ENCODE assay signal across 1 cellular context in genomic region chr4:121823505-121824170, GRCh38.
A peak's percentile ranks its signal among the peaks of the same experiment; 100 is the strongest.
TF ChIP-seq lines count a peak whose summit lies in the region.

CCNA2 (minus strand) TSS chr4:121823883; CDS start chr4:121823628, 255 bp downstream.

TF ChIP-seq in HepG2, 621 proteins besides CTCF, POLR2A, EP300 and RAD21 (continued from another document and continues in another):
- TF ChIP-seq ARID4A (CRISPR knock-in tag; IDR thresholded peaks at IDR 0.05; ENCODE audit: borderline replicate concordance) (peak; percentile 100), KIAA2018 (CRISPR knock-in tag; IDR thresholded peaks at IDR 0.05; ENCODE audit: borderline replicate concordance) (no peak), ZNF772 (CRISPR knock-in tag; IDR thresholded peaks at IDR 0.05) (peak; percentile 35; the same call in 1 of the 2 replicates), ZNF34 (CRISPR knock-in tag; IDR thresholded peaks at IDR 0.05; ENCODE audit: borderline replicate concordance) (no peak), ZBTB20 (CRISPR knock-in tag; IDR thresholded peaks at IDR 0.05; ENCODE audit: borderline replicate concordance, low read depth) (no peak), CREM (IDR thresholded peaks at IDR 0.05) (peak; percentile 97), CREM (CRISPR knock-in tag; IDR thresholded peaks at IDR 0.05) (peak; percentile 88), ZNF879 (CRISPR knock-in tag; IDR thresholded peaks at IDR 0.05) (no peak), ZNF430 (CRISPR knock-in tag; IDR thresholded peaks at IDR 0.05) (no peak; the same call in 1 of the 2 replicates), KLF9 (CRISPR knock-in tag; IDR thresholded peaks at IDR 0.05; ENCODE audit: low read depth) (0 out of 2 replicates have a peak, but pooled peaks have one; percentile 37), ARID3A (IDR thresholded peaks at IDR 0.05; ENCODE audit: low read depth, low read length) (no peak), SIX4 (CRISPR knock-in tag; IDR thresholded peaks at IDR 0.05) (no peak), ZFP1 (CRISPR knock-in tag; IDR thresholded peaks at IDR 0.05) (no peak), NR2F1 (CRISPR knock-in tag; IDR thresholded peaks at IDR 0.05) (no peak), NCOA5 (CRISPR knock-in tag; IDR thresholded peaks at IDR 0.05) (no peak), U2AF1 (optimal IDR thresholded peaks at IDR 0.05; ENCODE audit: low read depth, low read length) (no peak), JDP2 (CRISPR knock-in tag; IDR thresholded peaks at IDR 0.05; ENCODE audit: borderline replicate concordance) (no peak), YEATS4 (CRISPR knock-in tag; IDR thresholded peaks at IDR 0.05; ENCODE audit: borderline replicate concordance) (peak; percentile 95), SP2 (CRISPR knock-in tag; IDR thresholded peaks at IDR 0.05) (0 out of 2 replicates have a peak, but pooled peaks have one; percentile 16), SAFB2 (CRISPR knock-in tag; IDR thresholded peaks at IDR 0.05; ENCODE audit: borderline replicate concordance, low read depth) (no peak; the same call in 1 of the 2 replicates), MAFK (conservative IDR thresholded peaks at IDR 0.05 in 1 of 2, IDR thresholded peaks at IDR 0.05 in 1 of 2; ENCODE audit: low read length in 2 of 2) (no peak), ZNF773 (CRISPR knock-in tag; IDR thresholded peaks at IDR 0.05; ENCODE audit: borderline replicate concordance) (no peak), NFKBIZ (CRISPR knock-in tag; IDR thresholded peaks at IDR 0.05) (no peak), MXI1 (IDR thresholded peaks at IDR 0.05; ENCODE audit: borderline replicate concordance, low read depth, low read length) (peak; percentile 99), NFIC (IDR thresholded peaks at IDR 0.05; ENCODE audit: low read length) (0 out of 2 replicates have a peak, but pooled peaks have one; percentile 15), TCF7L2 (IDR thresholded peaks at IDR 0.05; ENCODE audit: low read depth, low read length) (no peak), ZMAT3 (CRISPR knock-in tag; conservative IDR thresholded peaks at IDR 0.05) (peak; percentile 69; the same call in 1 of the 2 replicates), ZNF414 (CRISPR knock-in tag; IDR thresholded peaks at IDR 0.05) (no peak), MXD1 (CRISPR knock-in tag; IDR thresholded peaks at IDR 0.05) (peak; percentile 96; the same call in 1 of the 2 replicates), ZFP90 (CRISPR knock-in tag; IDR thresholded peaks at IDR 0.05; ENCODE audit: borderline replicate concordance) (peak; percentile 87), PRPF4 (IDR thresholded peaks at IDR 0.05; ENCODE audit: low read depth, low read length, poor library complexity, severe bottlenecking) (no peak), PREB (CRISPR knock-in tag; IDR thresholded peaks at IDR 0.05) (peak; percentile 13; the same call in 1 of the 2 replicates), ZNF136 (CRISPR knock-in tag; IDR thresholded peaks at IDR 0.05; ENCODE audit: low read depth) (no peak), ZNF24 (IDR thresholded peaks at IDR 0.05) (no peak), ZNF687 (CRISPR knock-in tag; IDR thresholded peaks at IDR 0.05) (peak; percentile 84), RFXANK (CRISPR knock-in tag; IDR thresholded peaks at IDR 0.05) (no peak), ISX (CRISPR knock-in tag; conservative IDR thresholded peaks at IDR 0.05) (no peak), TBX2 (CRISPR knock-in tag; IDR thresholded peaks at IDR 0.05; ENCODE audit: borderline replicate concordance) (peak; percentile 57; the same call in 1 of the 2 replicates), ZSCAN21 (CRISPR knock-in tag; IDR thresholded peaks at IDR 0.05; ENCODE audit: borderline replicate concordance) (peak; percentile 13; the same call in 1 of the 2 replicates), SPEN (CRISPR knock-in tag; IDR thresholded peaks at IDR 0.05; ENCODE audit: low read depth) (0 out of 2 replicates have a peak, but pooled peaks have one; percentile 63), MTA3 (CRISPR knock-in tag; IDR thresholded peaks at IDR 0.05) (no peak), MED13 (CRISPR knock-in tag; IDR thresholded peaks at IDR 0.05) (no peak), ZNF382 (CRISPR knock-in tag; IDR thresholded peaks at IDR 0.05; ENCODE audit: borderline replicate concordance) (no peak), SALL1 (CRISPR knock-in tag; IDR thresholded peaks at IDR 0.05) (peak; percentile 58), NCOA2 (CRISPR knock-in tag; IDR thresholded peaks at IDR 0.05) (no peak), PCBP2 (optimal IDR thresholded peaks at IDR 0.05; ENCODE audit: low read depth, low read length, poor library complexity, severe bottlenecking) (no peak)
